In the genomic region with DNA sequence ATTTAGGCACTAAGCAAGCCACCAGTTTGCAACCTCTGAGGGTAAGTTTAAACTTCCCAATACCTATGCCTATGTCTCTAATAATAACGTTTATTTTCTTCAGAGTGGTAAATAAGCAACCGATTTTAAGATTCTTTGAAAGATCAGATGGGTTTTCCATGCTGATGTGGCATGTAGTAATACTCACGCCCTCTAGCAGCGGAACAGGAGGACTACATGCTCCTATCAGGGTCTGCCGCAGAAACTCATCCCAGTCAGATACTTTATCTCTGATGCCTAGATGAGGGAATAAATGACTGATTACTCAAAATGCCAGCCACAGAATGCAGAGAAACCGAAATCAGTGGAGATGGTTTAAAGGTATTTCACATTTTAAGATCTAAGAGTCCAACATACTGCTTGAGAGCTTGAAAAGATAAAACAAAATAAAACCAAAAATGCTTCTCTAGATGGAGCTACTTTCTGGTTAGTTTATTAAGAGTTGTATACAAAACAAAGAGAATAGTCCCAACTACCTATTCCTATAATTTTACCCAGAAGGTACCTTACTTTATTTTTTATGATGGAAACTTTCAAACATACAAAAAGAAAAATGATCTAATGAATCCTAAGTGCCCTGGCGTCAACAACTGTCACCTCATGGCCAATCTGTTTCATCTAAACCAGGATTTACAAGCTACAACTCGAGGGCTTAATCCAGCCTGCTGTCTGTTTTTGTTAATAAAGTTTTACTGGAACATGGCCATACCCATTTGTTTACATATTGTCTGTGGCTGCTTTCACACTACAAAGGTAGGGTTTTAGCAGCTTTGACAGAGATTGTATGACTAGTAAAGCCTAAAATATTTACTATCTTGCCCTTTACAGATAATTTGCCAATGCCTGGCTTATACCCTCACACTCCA, we compare ENCODE assay signal across 8 cellular contexts. TPM values are rescaled to one million over a fixed set of nuclear protein-coding genes. Genes with fewer than 3 reads are reported as not detected.
DNase-seq lines count a peak whose midpoint lies in the region; ATAC-seq, FAIRE-seq and TF ChIP-seq lines count a peak whose summit lies in the region.

No MANE protein-coding gene starts in this region.

- H3K4me3 ChIP-seq in Karpas-422 (ENCODE audit: low read length) = no peak overlapping the region
- H3K4me3 ChIP-seq in astrocyte (ENCODE audit: insufficient read depth, low read depth, low read length) = no peak overlapping the region
- H3K4me3 ChIP-seq in gastrocnemius medialis = no peak overlapping the region

- CTCF ChIA-PET in T-cell (lab: Charles Lee) = interaction anchor here (0.6 to 1.6 kb wide), 14 partner anchors 13 to 406 kb away, joined by 3 to 8 read pairs (median 3); no protein-coding TSS in a partner anchor

- H3K27me3 Mint-ChIP-seq in T-cell (no peaks in the 10 kb centered on the region), astrocyte (ENCODE audit: low read depth, unreplicated experiment) (no peaks in the 10 kb centered on the region)

- no peak overlapping the region for H3K4me3 Mint-ChIP-seq in T-cell
- no peak overlapping the region for H3K4me3 Mint-ChIP-seq in astrocyte (ENCODE audit: unreplicated experiment)

- H3K9me3 ChIP-seq in Karpas-422 (ENCODE audit: low read length) = no peaks in the 10 kb centered on the region
- H3K9me3 ChIP-seq in astrocyte (ENCODE audit: insufficient read depth, low read depth, low read length) = no peaks in the 10 kb centered on the region
- H3K9me3 ChIP-seq in gastrocnemius medialis = no peaks in the 10 kb centered on the region

- no peak overlapping the region for H3K4me2 ChIP-seq in Karpas-422 (ENCODE audit: low read depth, low read length, poor library complexity, severe bottlenecking)
- peak overlapping the region; percentile 36 for H3K4me2 ChIP-seq in astrocyte (ENCODE audit: low read length)

- H3K27me3 ChIP-seq in Karpas-422 (ENCODE audit: low read length) (no peaks in the 10 kb centered on the region), astrocyte (ENCODE audit: insufficient read depth, low read length) (no peaks in the 10 kb centered on the region), gastrocnemius medialis (no peaks in the 10 kb centered on the region)

- in situ Hi-C loops in gastrocnemius medialis (cut with MboI; ENCODE audit: low sequenced_read_pairs in 4 of 4) = loop anchor here in 3 of 4 donors (10.0 to 25.0 kb wide), 4 partner anchors 80 to 198 kb away; no protein-coding TSS in a partner anchor

- DNase-seq in activated gamma-delta T cell treated with Interleukin-2 at 50 U/mL for 16 hours (peak; percentile 47), activated gamma-delta T cell (lab: John Stamatoyannopoulos, UW) (no peak), Karpas-422 (peak; percentile 78), T-cell (peak; percentile 13 to 59 (median 37)), astrocyte (ENCODE audit: low read depth) (peak; percentile 38), hepatic stellate cell (ENCODE audit: low spot score) (peak; percentile 67), gastrocnemius medialis (peak; percentile 31 to 35)

- no peak overlapping the region for H3K27ac ChIP-seq in Karpas-422 (ENCODE audit: low read length)
- no peak overlapping the region for H3K27ac ChIP-seq in astrocyte (ENCODE audit: low read depth, low read length)
- H3K27ac ChIP-seq in gastrocnemius medialis = no peak overlapping the region

- no peaks in the 10 kb centered on the region for H3K9me3 Mint-ChIP-seq in T-cell
- no peaks in the 10 kb centered on the region for H3K9me3 Mint-ChIP-seq in astrocyte (ENCODE audit: unreplicated experiment)

- TF ChIP-seq CTCF in astrocyte (IDR thresholded peaks at IDR 0.05; ENCODE audit: insufficient read depth, low read depth, low read length) = peak; percentile 84
- TF ChIP-seq CTCF in gastrocnemius medialis (IDR thresholded peaks at IDR 0.05 in 4 of 5, conservative IDR thresholded peaks at IDR 0.05 in 1 of 5) = peak; percentile 55 to 81 (median 68)

- ATAC-seq in T-cell (replicated peaks in 1 of 4) (peak; percentile 93 to 98 (median 96)), gastrocnemius medialis (peak; percentile 84 to 94), HG03457 (IDR thresholded peaks at IDR 0.05; ENCODE audit: unreplicated experiment) (no peak)

- peak; percentile 92 for FAIRE-seq in astrocyte (lab: Jason Lieb, UNC)

- peaks cover 9 to 18% (median 17%) of the 10 kb centered on the region in 3 donors for H3K4me1 Mint-ChIP-seq in T-cell
- no peaks in the 10 kb centered on the region for H3K4me1 Mint-ChIP-seq in astrocyte (ENCODE audit: low read depth, unreplicated experiment)

- intact Hi-C loops in gastrocnemius medialis (cut with DNase I; ENCODE audit: low total_unique reads) = loop anchor here (1.0 to 5.0 kb wide), 4 partner anchors 52 to 193 kb away; no protein-coding TSS in a partner anchor

- POLR2A ChIA-PET in T-cell (lab: Charles Lee) = interaction anchor here (0.5 to 0.8 kb wide), 3 partner anchors 41 to 265 kb away, joined by 3 read pairs; no protein-coding TSS in a partner anchor

- no peaks in the 10 kb centered on the region for H3K36me3 ChIP-seq in Karpas-422 (ENCODE audit: insufficient read depth, low read length)
- no peaks in the 10 kb centered on the region for H3K36me3 ChIP-seq in astrocyte (ENCODE audit: insufficient read depth, low read length)
- peaks cover 0 to 14% of the 10 kb centered on the region in 2 donors for H3K36me3 ChIP-seq in gastrocnemius medialis

- H4K20me1 ChIP-seq in Karpas-422 (ENCODE audit: insufficient read depth, low read depth, low read length) = no peaks in the 10 kb centered on the region
- H4K20me1 ChIP-seq in astrocyte (ENCODE audit: insufficient read depth, low read length) = no peaks in the 10 kb centered on the region

- no peaks in the 10 kb centered on the region for H3K9me2 ChIP-seq in Karpas-422 (replicated peaks; ENCODE audit: insufficient read depth, low read length)

- H3K79me2 ChIP-seq in Karpas-422 (ENCODE audit: low read length) = no peaks in the 10 kb centered on the region
- no peaks in the 10 kb centered on the region for H3K79me2 ChIP-seq in astrocyte (ENCODE audit: insufficient read depth, low read length)

- H3K36me3 Mint-ChIP-seq in T-cell (peaks cover 31% of the 10 kb centered on the region), astrocyte (ENCODE audit: low read depth, unreplicated experiment) (no peaks in the 10 kb centered on the region)

- H3K4me1 ChIP-seq in Karpas-422 (ENCODE audit: low read length) (peaks cover 10% of the 10 kb centered on the region), astrocyte (ENCODE audit: insufficient read depth, low read length) (no peaks in the 10 kb centered on the region), gastrocnemius medialis (no peaks in the 10 kb centered on the region)

- TF ChIP-seq POLR2A in gastrocnemius medialis (IDR thresholded peaks at IDR 0.05) = no peak

- H2AFZ ChIP-seq in Karpas-422 (ENCODE audit: low read length) (no peak overlapping the region), astrocyte (ENCODE audit: low read depth, low read length) (peak overlapping the region; percentile 40)

- peak overlapping the region; percentile 23 to 63 for H3K27ac Mint-ChIP-seq in T-cell
- no peak overlapping the region for H3K27ac Mint-ChIP-seq in astrocyte (ENCODE audit: unreplicated experiment)

- no peak overlapping the region for H3K9ac ChIP-seq in Karpas-422 (ENCODE audit: low read length)
- no peak overlapping the region for H3K9ac ChIP-seq in astrocyte (ENCODE audit: low read length)

RNA-seq across cellular contexts. Expression of a gene that starts 37.5 kb away (rescaled TPM):
- 25.0 and 39.6 TPM in 2 replicates for total RNA-seq in Karpas-422 (2014; rRNA removed; shearing (Covaris generic); ENCODE audit: low replicate concordance)
- total RNA-seq in T-cell (10 to 100 TPM; 37.3 to 61.8 (median 52.9) TPM), astrocyte (12.1 and 14.7 TPM in 2 replicates), gastrocnemius medialis (10 to 100 TPM; 20.6 to 64.6 (median 27.8) TPM)
